Comparison of ENCODE assay signal across 8 cellular contexts in the genomic region with DNA sequence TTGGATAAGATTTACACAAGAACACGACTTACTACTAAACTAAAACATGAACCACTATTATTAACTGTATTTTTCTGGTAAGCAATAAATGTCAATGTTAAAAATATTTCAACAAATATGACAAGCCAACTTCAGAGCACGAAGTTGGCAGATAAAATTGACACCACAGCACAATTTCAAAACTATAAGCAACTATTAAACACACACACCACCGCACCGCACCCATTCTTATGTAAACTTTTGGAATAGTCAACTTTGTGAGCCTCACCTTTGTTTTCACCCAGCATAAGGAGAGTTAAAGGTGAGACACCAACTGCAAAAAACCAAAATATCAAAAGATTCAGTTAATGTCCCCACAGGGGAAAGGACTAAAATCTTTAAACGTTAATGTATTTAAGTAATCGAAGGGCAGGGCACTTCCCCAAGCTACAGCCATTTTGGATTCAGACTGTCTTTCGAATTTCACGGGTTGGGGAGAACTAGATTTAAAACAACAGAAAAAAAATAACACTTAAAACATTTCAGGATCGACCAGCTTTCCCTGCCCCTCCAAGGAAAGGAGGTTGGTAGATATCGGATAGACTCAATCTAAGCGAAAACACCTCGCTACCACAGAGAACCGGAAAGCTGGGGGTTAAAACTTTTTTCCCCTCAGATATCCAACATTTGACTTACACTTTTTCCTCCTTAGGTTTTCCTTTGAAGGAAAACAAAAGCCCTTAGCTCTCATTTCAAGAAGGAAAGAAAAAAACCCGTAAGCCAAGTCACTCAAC. TPM values are rescaled to one million over a fixed set of nuclear protein-coding genes. Genes with fewer than 3 reads are reported as not detected.
DNase-seq lines count a peak whose midpoint lies in the region; ATAC-seq and TF ChIP-seq lines count a peak whose summit lies in the region.

No MANE protein-coding gene starts in this region.

- no CpG with 5 or more reads among the region's 14 CpGs for WGBS in iPS DF 6.9 (ENCODE audit: insufficient coverage, insufficient read length)
- WGBS in spleen, 5 donors, result 0 to 1% (median 1%) methylated on average over 14 of the region's 14 CpGs

- H3K4me3 ChIP-seq in iPS DF 6.9 (ENCODE audit: low read length) (peak overlapping the region; percentile 98), spleen (peak overlapping the region; percentile 79 to 97 (median 94))

- H3K36me3 ChIP-seq in iPS DF 6.9 (ENCODE audit: control insufficient read depth, insufficient read depth, low read length), result no peaks in the 10 kb centered on the region
- peaks cover 0 to 5% (median 0%) of the 10 kb centered on the region in 6 donors for H3K36me3 ChIP-seq in spleen

- ATAC-seq in activated CD8-positive, alpha-beta T cell treated with anti-CD3 and anti-CD28 coated beads, Interleukin-2, amount 10 ng/mL, durations not matched to agents 7 days and 5 days, result no peak
- ATAC-seq in GM18502 (IDR thresholded peaks at IDR 0.05; ENCODE audit: poor library complexity, unreplicated experiment) (no peak), GM21515 (IDR thresholded peaks at IDR 0.05; ENCODE audit: unreplicated experiment) (no peak)
- ATAC-seq in activated CD4-positive, CD25-positive, alpha-beta regulatory T cell treated with anti-CD3 and anti-CD28 coated beads, Interleukin-2, amount 50 U/mL, for 24 hours, result no peak

- TF ChIP-seq POLR2A in spleen (IDR thresholded peaks at IDR 0.05), result no peak

- no peak for TF ChIP-seq CTCF in spleen (IDR thresholded peaks at IDR 0.05 in 8 of 11, conservative IDR thresholded peaks at IDR 0.05 in 3 of 11)

- H3K9me3 Mint-ChIP-seq in activated CD8-positive, alpha-beta T cell treated with anti-CD3 and anti-CD28 coated beads, Interleukin-2, amount 10 ng/mL, durations not matched to agents 7 days and 5 days (ENCODE audit: insufficient read depth), result no peaks in the 10 kb centered on the region

- H3K27ac ChIP-seq in iPS DF 6.9 (ENCODE audit: low read length) (no peak overlapping the region), spleen (peak overlapping the region; percentile 93 to 100 (median 98))

- no peaks in the 10 kb centered on the region for H3K27me3 Mint-ChIP-seq in activated CD8-positive, alpha-beta T cell treated with anti-CD3 and anti-CD28 coated beads, Interleukin-2, amount 10 ng/mL, durations not matched to agents 7 days and 5 days (ENCODE audit: low read depth)

- POLR2A ChIA-PET in activated CD8-positive, alpha-beta T cell treated with anti-CD3 and anti-CD28 coated beads, Interleukin-2, amount 10 ng/mL, durations not matched to agents 7 days and 5 days (lab: Charles Lee), result interaction anchor here (0.6 to 2.6 kb wide), 25 partner anchors 7 to 965 kb away, joined by 3 to 22 read pairs (median 4); a partner anchor contains a TSS

- DNase-seq in Ammon's horn (ENCODE audit: low spot score) (peak; percentile 8), HT-29 (ENCODE audit: low spot score) (peak; percentile 39), iPS DF 6.9 (ENCODE audit: low read depth, low spot score) (no peak), spleen (no peak)
- peak; percentile 24 for DNase-seq in activated CD8-positive, alpha-beta T cell treated with anti-CD3 and anti-CD28 coated beads, Interleukin-2, amount 10 ng/mL, durations not matched to agents 7 days and 5 days

- H3K4me1 ChIP-seq in iPS DF 6.9 (ENCODE audit: control insufficient read depth, insufficient read depth, low read length) (0 out of 2 replicates have a peak, but pooled peaks cover 1% of the 10 kb centered on the region), spleen (peaks cover 52 to 82% (median 72%) of the 10 kb centered on the region in 6 donors)

- peaks cover 40% of the 10 kb centered on the region for H3K4me1 Mint-ChIP-seq in activated CD8-positive, alpha-beta T cell treated with anti-CD3 and anti-CD28 coated beads, Interleukin-2, amount 10 ng/mL, durations not matched to agents 7 days and 5 days (ENCODE audit: low read depth)

- H3K4me3 Mint-ChIP-seq in activated CD8-positive, alpha-beta T cell treated with anti-CD3 and anti-CD28 coated beads, Interleukin-2, amount 10 ng/mL, durations not matched to agents 7 days and 5 days, result peak overlapping the region; percentile 99

- intact Hi-C loops in spleen (cut with DNase I; ENCODE audit: low total_unique reads), result no loop called here

- CTCF ChIA-PET in activated CD8-positive, alpha-beta T cell treated with anti-CD3 and anti-CD28 coated beads, Interleukin-2, amount 10 ng/mL, durations not matched to agents 7 days and 5 days (lab: Charles Lee), result interaction anchor here (0.7 to 1.8 kb wide), 13 partner anchors 13 to 538 kb away, joined by 3 to 4 read pairs (median 3); no protein-coding TSS in a partner anchor

- peaks cover 23% of the 10 kb centered on the region for H3K36me3 Mint-ChIP-seq in activated CD8-positive, alpha-beta T cell treated with anti-CD3 and anti-CD28 coated beads, Interleukin-2, amount 10 ng/mL, durations not matched to agents 7 days and 5 days (ENCODE audit: low read depth)

- no peaks in the 10 kb centered on the region for H3K9me3 ChIP-seq in iPS DF 6.9 (ENCODE audit: control insufficient read depth, insufficient read depth, low read length)
- H3K9me3 ChIP-seq in spleen, result no peaks in the 10 kb centered on the region

- H3K27ac Mint-ChIP-seq in activated CD8-positive, alpha-beta T cell treated with anti-CD3 and anti-CD28 coated beads, Interleukin-2, amount 10 ng/mL, durations not matched to agents 7 days and 5 days, result peak overlapping the region; percentile 99

- H3K27me3 ChIP-seq in iPS DF 6.9 (ENCODE audit: control insufficient read depth, insufficient read depth, low read length) (no peaks in the 10 kb centered on the region), spleen (replicated peaks in 1 of 7) (no peaks in the 10 kb centered on the region)

RNA-seq across cellular contexts. Expression of a gene that starts 0.8 kb away (rescaled TPM):
- 49.3 and 51.1 TPM in 2 replicates for total RNA-seq in HT-29 (2014; rRNA removed; shearing (Covaris generic))
- 100 to 1,000 TPM; 103 to 105 TPM for total RNA-seq in activated CD8-positive, alpha-beta T cell treated with anti-CD3 and anti-CD28 coated beads, Interleukin-2, amount 10 ng/mL, durations not matched to agents 7 days and 5 days
- 100 to 1,000 TPM; 118 to 174 (median 136) TPM for total RNA-seq in spleen
- polyA plus RNA-seq in spleen, result 10 to 100 TPM; 36.3 to 53.0 (median 42.8) TPM

RNA-seq across cellular contexts. Expression of a gene that starts 2.5 kb away (rescaled TPM):
- 16.5 and 18.3 TPM in 2 replicates for total RNA-seq in HT-29 (2014; rRNA removed; shearing (Covaris generic))
- 10 to 100 TPM; 19.5 to 19.6 TPM for total RNA-seq in activated CD8-positive, alpha-beta T cell treated with anti-CD3 and anti-CD28 coated beads, Interleukin-2, amount 10 ng/mL, durations not matched to agents 7 days and 5 days
- total RNA-seq in spleen, result 10 to 100 TPM; 16.4 to 32.7 (median 19.9) TPM
- polyA plus RNA-seq in spleen, result 10 to 100 TPM; 18.3 to 24.5 (median 20.8) TPM

Comparison
In these comparisons a context has a peak if more than half of its experiments do, and no peak if none do; other contexts are left out.
1. DNase-seq: peak in Ammon's horn (single experiment), HT-29 (single experiment) and activated CD8-positive, alpha-beta T cell treated with anti-CD3 and anti-CD28 coated beads, Interleukin-2, amount 10 ng/mL, durations not matched to agents 7 days and 5 days (single experiment); none in iPS DF 6.9 (single experiment) and spleen (single experiment).